ENCODE assay signal across 9 cellular contexts in the genomic region with DNA sequence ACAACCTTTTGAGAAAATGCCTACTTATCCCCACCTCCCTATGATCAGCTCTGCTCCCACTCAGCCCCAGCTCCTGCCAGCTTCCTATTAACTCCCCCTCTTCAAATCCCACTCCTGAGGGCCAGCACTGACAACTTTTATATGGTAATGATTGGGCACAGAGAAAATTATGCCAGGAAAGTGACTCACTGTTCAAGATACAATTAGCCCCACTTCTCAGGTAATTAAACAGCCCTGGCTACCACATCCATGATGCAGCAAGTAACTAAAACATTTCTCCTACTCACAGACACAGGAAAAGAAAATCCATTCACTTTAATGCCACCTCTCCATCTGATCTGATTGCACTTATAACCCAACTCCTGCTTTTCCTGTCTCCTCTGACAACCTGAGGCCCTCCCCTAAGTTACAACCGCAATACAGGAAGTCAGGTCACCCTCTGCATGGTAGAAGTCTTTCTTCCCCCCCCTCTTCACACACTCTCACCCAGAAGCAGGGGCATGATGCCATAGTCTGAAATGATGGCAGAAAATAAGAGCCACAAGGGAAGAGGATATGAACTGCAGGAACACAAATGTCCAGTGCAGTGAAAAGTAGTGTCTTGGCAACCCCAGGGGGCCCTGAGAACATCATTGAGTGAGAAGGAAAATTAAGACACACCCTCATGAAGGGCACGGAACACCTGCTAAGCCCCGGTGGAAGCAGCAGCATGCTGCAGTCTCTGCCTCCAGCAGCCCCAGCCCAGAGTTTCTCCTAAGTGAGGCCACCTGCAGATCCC. TPM values are rescaled to one million over a fixed set of nuclear protein-coding genes. Genes with fewer than 3 reads are reported as not detected.
DNase-seq lines count a peak whose midpoint lies in the region; ATAC-seq and TF ChIP-seq lines count a peak whose summit lies in the region.
"Had no signal": no experiment of that assay in that cellular context is flagged by ENCODE, and none has a peak within 500 bp of the region (broad histone marks: within the 10 kb centered on the region; RNA-seq: fewer than 3 reads in every experiment).

No MANE protein-coding gene starts in this region.

- H2BK12ac ChIP-seq in trophoblast cell (ENCODE audit: low read length), result no peak overlapping the region

- no peaks in the 10 kb centered on the region for H3K9me2 ChIP-seq in GM23248 (ENCODE audit: insufficient read depth)

- no peak overlapping the region for H3K27ac ChIP-seq in lower lobe of right lung
- H3K27ac ChIP-seq in trophoblast cell (ENCODE audit: low read depth, low read length), result no peak overlapping the region
- H3K27ac ChIP-seq in GM23248, result no peak overlapping the region
- H3K27ac ChIP-seq: SK-N-MC had no signal

- H3K23ac ChIP-seq in trophoblast cell (ENCODE audit: low read length), result no peak overlapping the region

- TF ChIP-seq POLR2A in NB4 (IDR thresholded peaks at IDR 0.05; ENCODE audit: extremely low read depth, insufficient read length), result no peak

- H4K20me1 ChIP-seq in GM23248 (ENCODE audit: insufficient read depth), result no peaks in the 10 kb centered on the region

- H4K8ac ChIP-seq in trophoblast cell (ENCODE audit: low read depth, low read length), result no peak overlapping the region

- H3K4ac ChIP-seq in trophoblast cell (ENCODE audit: low read depth, low read length), result no peak overlapping the region

- H3K36me3 ChIP-seq in lower lobe of right lung, result no peaks in the 10 kb centered on the region
- no peaks in the 10 kb centered on the region for H3K36me3 ChIP-seq in trophoblast cell (ENCODE audit: control insufficient read depth in 1 of 2, insufficient read depth in 2 of 2, low read length in 2 of 2)
- no peaks in the 10 kb centered on the region for H3K36me3 ChIP-seq in GM23248 (ENCODE audit: low read depth)

- H2BK5ac ChIP-seq in trophoblast cell (ENCODE audit: low read depth, low read length, poor library complexity), result no peak overlapping the region

- no peak overlapping the region for H2AFZ ChIP-seq in trophoblast cell (ENCODE audit: insufficient read depth, low read length, poor library complexity)
- H2AFZ ChIP-seq in GM23248, result no peak overlapping the region

- H2AK5ac ChIP-seq in trophoblast cell (ENCODE audit: low read length), result no peak overlapping the region

- no peaks in the 10 kb centered on the region for H3K79me1 ChIP-seq in trophoblast cell (ENCODE audit: low read length)

- in situ Hi-C loops in GM23248 (cut with MboI), result no loop called here

- no peaks in the 10 kb centered on the region for H3K79me2 ChIP-seq in trophoblast cell (ENCODE audit: control insufficient read depth, insufficient read depth, low read length, poor library complexity)
- peaks cover 56% of the 10 kb centered on the region for H3K79me2 ChIP-seq in GM23248 (ENCODE audit: insufficient read depth)

- H3K9ac ChIP-seq in trophoblast cell (ENCODE audit: low read length) (no peak overlapping the region), GM23248 (no peak overlapping the region)

- peak; percentile 76 to 85 for ATAC-seq in lower lobe of right lung
- ATAC-seq in HG03135 (IDR thresholded peaks at IDR 0.05; ENCODE audit: unreplicated experiment), result no peak

- TF ChIP-seq CTCF in NB4 (IDR thresholded peaks at IDR 0.05; ENCODE audit: low read depth, low read length), result no peak
- no peak for TF ChIP-seq CTCF in lower lobe of right lung (IDR thresholded peaks at IDR 0.05)

- H3K4me2 ChIP-seq in trophoblast cell (ENCODE audit: low read length) (no peak overlapping the region), GM23248 (ENCODE audit: unreplicated experiment) (no peak overlapping the region)

- no peaks in the 10 kb centered on the region for H3K9me3 ChIP-seq in lower lobe of right lung
- no peaks in the 10 kb centered on the region for H3K9me3 ChIP-seq in trophoblast cell (ENCODE audit: insufficient read depth, low read depth, low read length)
- no peaks in the 10 kb centered on the region for H3K9me3 ChIP-seq in GM23248 (ENCODE audit: low read depth)

- H2BK120ac ChIP-seq in trophoblast cell (ENCODE audit: insufficient read depth, low read length, poor library complexity), result no peak overlapping the region

- peak; percentile 66 for DNase-seq in DMS153 treated with DMSO at 0.1 percent for 48 hours (lab: John Stamatoyannopoulos, UW; ENCODE audit: unreplicated experiment)
- DNase-seq in NB4 (ENCODE audit: low read depth), result peak; percentile 67
- DNase-seq in activated CD4-positive, alpha-beta T cell treated with anti-CD3 and anti-CD28 coated beads, Interleukin-2, amount 50 U/mL, for 1 hour, result peak; percentile 18
- DNase-seq in lower lobe of right lung, result no peak
- DNase-seq in islet precursor cell, result no peak
- no peak for DNase-seq in trophoblast cell
- DNase-seq in GM23248, result no peak

- intact Hi-C loops in lower lobe of right lung (cut with DNase I), result no loop called here

- no peaks in the 10 kb centered on the region for H3K27me3 ChIP-seq in lower lobe of right lung (ENCODE audit: low read depth)
- no peaks in the 10 kb centered on the region for H3K27me3 ChIP-seq in trophoblast cell (ENCODE audit: insufficient read depth, low read length)
- H3K27me3 ChIP-seq in GM23248 (replicated peaks; ENCODE audit: insufficient read depth), result no peaks in the 10 kb centered on the region

- H3F3A ChIP-seq in GM23248 (ENCODE audit: insufficient read depth), result peaks cover 11% of the 10 kb centered on the region

- H3K4me3 ChIP-seq in NB4 (ENCODE audit: low read depth, low read length), result no peak overlapping the region
- H3K4me3 ChIP-seq in lower lobe of right lung, result no peak overlapping the region
- no peak overlapping the region for H3K4me3 ChIP-seq in trophoblast cell (ENCODE audit: low read depth, low read length)
- H3K4me3 ChIP-seq in GM23248, result no peak overlapping the region
- H3K4me3 ChIP-seq: SK-N-MC had no signal

- WGBS in trophoblast cell (ENCODE audit: extremely low coverage, insufficient coverage, insufficient read length), result no CpG with 5 or more reads among the region's 3 CpGs
- 98 to 99% methylated on average over 3 of the region's 3 CpGs for WGBS in GM23248 (ENCODE audit: low coverage in 1 of 2, low lambda C conversion rate in 2 of 2, missing lambda C conversion rate in 2 of 2), 2 experiments

- H3K14ac ChIP-seq in trophoblast cell (ENCODE audit: low read length), result no peak overlapping the region

- H3K4me1 ChIP-seq in lower lobe of right lung (peaks cover 22% of the 10 kb centered on the region), trophoblast cell (ENCODE audit: control insufficient read depth in 1 of 2, insufficient read depth in 2 of 2, low read length in 2 of 2) (peaks cover 0 to 3% of the 10 kb centered on the region in 2 experiments), GM23248 (ENCODE audit: insufficient read depth) (peaks cover 29% of the 10 kb centered on the region)

- no peak overlapping the region for H4K12ac ChIP-seq in trophoblast cell (ENCODE audit: low read depth, low read length)

- no peak overlapping the region for H4K91ac ChIP-seq in trophoblast cell (ENCODE audit: low read depth, low read length)

- H3K18ac ChIP-seq in trophoblast cell (ENCODE audit: low read length), result no peak overlapping the region

RNA-seq across cellular contexts. Expression of a gene that starts 54.4 kb away (rescaled TPM):
- total RNA-seq in lower lobe of right lung, result 12.6 TPM
- polyA plus RNA-seq in trophoblast cell (2013), result 4.8 and 4.9 TPM in 2 replicates
- total RNA-seq in GM23248 (2014; rRNA removed; shearing (Covaris generic)), result 10.5 and 14.6 TPM in 2 replicates
- polyA plus RNA-seq in GM23248 (2016; fragmentation: Nextera tagmentation; extraction: Ambion mirVana), result 2.5 and 3.2 TPM in 2 replicates

Comparison
In these comparisons a context has a peak if more than half of its experiments do, and no peak if none do; other contexts are left out.
1. DNase-seq: peak in DMS153 treated with DMSO at 0.1 percent for 48 hours (single experiment), NB4 (single experiment) and activated CD4-positive, alpha-beta T cell treated with anti-CD3 and anti-CD28 coated beads, Interleukin-2, amount 50 U/mL, for 1 hour (single experiment); none in lower lobe of right lung (single experiment), islet precursor cell (single experiment), trophoblast cell (0 of 2) and GM23248 (single experiment).